1 cellular context compared by ENCODE assay signal in the genomic region with DNA sequence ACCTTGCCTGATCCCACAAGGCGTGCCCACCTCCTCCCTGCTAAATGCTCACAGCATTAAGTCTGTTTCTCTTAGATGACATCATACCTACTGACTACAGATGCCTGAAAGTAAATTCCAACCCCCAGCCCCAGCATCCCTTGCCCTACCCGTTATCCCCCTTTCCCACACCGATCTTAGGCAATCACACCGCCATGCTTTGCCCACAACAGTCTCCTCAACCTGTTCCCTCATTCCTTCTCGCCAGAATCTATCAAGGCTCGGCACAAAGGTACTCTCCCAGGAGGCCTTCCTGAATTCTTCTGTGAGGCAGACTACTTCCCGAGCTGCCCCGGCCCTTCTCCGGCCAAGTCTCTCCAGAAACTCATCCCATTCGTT.
TF ChIP-seq lines count a peak whose summit lies in the region.

No MANE protein-coding gene starts in this region.

TF ChIP-seq in WTC11, 78 proteins besides CTCF, POLR2A, EP300 and RAD21 (continued from another document):
- TF ChIP-seq SOX15 (CRISPR knock-in tag; IDR thresholded peaks at IDR 0.05), result no peak
- TF ChIP-seq, protein P1, sequence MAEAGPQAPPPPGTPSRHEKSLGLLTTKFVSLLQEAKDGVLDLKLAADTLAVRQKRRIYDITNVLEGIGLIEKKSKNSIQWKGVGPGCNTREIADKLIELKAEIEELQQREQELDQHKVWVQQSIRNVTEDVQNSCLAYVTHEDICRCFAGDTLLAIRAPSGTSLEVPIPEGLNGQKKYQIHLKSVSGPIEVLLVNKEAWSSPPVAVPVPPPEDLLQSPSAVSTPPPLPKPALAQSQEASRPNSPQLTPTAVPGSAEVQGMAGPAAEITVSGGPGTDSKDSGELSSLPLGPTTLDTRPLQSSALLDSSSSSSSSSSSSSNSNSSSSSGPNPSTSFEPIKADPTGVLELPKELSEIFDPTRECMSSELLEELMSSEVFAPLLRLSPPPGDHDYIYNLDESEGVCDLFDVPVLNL (CRISPR knock-in tag; IDR thresholded peaks at IDR 0.05; ENCODE audit: borderline replicate concordance, low read depth), result no peak
- TF ChIP-seq ZNF232 (CRISPR knock-in tag; IDR thresholded peaks at IDR 0.05), result no peak
- no peak for TF ChIP-seq FOXK1 (CRISPR knock-in tag; IDR thresholded peaks at IDR 0.05)
- TF ChIP-seq IRF2 (CRISPR knock-in tag; IDR thresholded peaks at IDR 0.05; ENCODE audit: borderline replicate concordance, low read depth), result no peak
- TF ChIP-seq, protein P2, sequence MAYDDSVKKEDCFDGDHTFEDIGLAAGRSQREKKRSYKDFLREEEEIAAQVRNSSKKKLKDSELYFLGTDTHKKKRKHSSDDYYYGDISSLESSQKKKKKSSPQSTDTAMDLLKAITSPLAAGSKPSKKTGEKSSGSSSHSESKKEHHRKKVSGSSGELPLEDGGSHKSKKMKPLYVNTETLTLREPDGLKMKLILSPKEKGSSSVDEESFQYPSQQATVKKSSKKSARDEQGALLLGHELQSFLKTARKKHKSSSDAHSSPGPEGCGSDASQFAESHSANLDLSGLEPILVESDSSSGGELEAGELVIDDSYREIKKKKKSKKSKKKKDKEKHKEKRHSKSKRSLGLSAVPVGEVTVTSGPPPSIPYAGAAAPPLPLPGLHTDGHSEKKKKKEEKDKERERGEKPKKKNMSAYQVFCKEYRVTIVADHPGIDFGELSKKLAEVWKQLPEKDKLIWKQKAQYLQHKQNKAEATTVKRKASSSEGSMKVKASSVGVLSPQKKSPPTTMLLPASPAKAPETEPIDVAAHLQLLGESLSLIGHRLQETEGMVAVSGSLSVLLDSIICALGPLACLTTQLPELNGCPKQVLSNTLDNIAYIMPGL (CRISPR knock-in tag; IDR thresholded peaks at IDR 0.05), result no peak
